ENCODE assay signal across 22 cellular contexts in the genomic region with DNA sequence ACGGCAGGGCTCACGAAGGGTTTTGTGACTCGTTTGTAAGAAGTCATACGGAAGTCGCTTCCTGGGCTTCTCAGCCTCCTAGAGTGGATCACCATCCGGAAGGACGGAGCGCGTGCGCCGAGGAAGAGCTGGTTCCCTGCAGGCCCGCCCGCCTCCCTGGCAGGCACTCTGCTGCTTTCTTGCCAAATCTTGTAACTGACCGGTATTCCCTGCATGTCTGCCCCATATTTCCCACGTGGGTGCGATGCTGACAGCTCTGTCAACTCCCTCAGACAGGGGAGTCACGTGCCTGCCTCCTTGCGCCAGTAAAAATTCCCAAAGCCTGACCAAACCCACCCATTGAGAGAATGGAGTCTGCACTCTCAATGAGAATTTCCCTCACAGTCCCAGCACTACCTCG. TPM values are rescaled to one million over a fixed set of nuclear protein-coding genes. Genes with fewer than 3 reads are reported as not detected.
A peak's percentile ranks its signal among the peaks of the same experiment; 100 is the strongest.
DNase-seq lines count a peak whose midpoint lies in the region; TF ChIP-seq lines count a peak whose summit lies in the region.
"Had no signal": no experiment of that assay in that cellular context is flagged by ENCODE, and none has a peak within 500 bp of the region (broad histone marks: within the 10 kb centered on the region; RNA-seq: fewer than 3 reads in every experiment).

No MANE protein-coding gene starts in this region.

- H3K4me1 Mint-ChIP-seq in CD14-positive monocyte (peaks cover 21% of the 10 kb centered on the region), chondrocyte (ENCODE audit: low read depth) (peaks cover 10% of the 10 kb centered on the region), Calu3 (ENCODE audit: low read depth, unreplicated experiment) (no peaks in the 10 kb centered on the region)

- H3K27me3 Mint-ChIP-seq in CD14-positive monocyte (ENCODE audit: low read depth in 3 of 3) (peaks cover 54 to 79% (median 63%) of the 10 kb centered on the region in 3 donors), chondrocyte (ENCODE audit: low read depth) (peaks cover 27% of the 10 kb centered on the region), Calu3 (ENCODE audit: unreplicated experiment) (no peaks in the 10 kb centered on the region)

- H3K27ac Mint-ChIP-seq in CD14-positive monocyte = no peak overlapping the region
- H3K27ac Mint-ChIP-seq in chondrocyte (ENCODE audit: unreplicated experiment) = no peak overlapping the region
- H3K27ac Mint-ChIP-seq in Calu3 (ENCODE audit: unreplicated experiment) = no peak overlapping the region
- H3K27ac Mint-ChIP-seq: activated naive CD8-positive, alpha-beta T cell treated with anti-CD3 and anti-CD28 coated beads for 36 hours; progenitor cell of endocrine pancreas had no signal

- H3K4me3 Mint-ChIP-seq in CD14-positive monocyte (peak overlapping the region; percentile 24 to 75), chondrocyte (ENCODE audit: unreplicated experiment) (no peak overlapping the region), Calu3 (ENCODE audit: low read depth, unreplicated experiment) (no peak overlapping the region)
- H3K4me3 Mint-ChIP-seq: activated naive CD8-positive, alpha-beta T cell treated with anti-CD3 and anti-CD28 coated beads for 36 hours had no signal

- H3K36me3 Mint-ChIP-seq in CD14-positive monocyte (peaks cover 0 to 2% of the 10 kb centered on the region in 2 donors), chondrocyte (ENCODE audit: low read depth) (no peaks in the 10 kb centered on the region), Calu3 (ENCODE audit: insufficient read depth, unreplicated experiment) (peaks cover 4% of the 10 kb centered on the region)
- H3K36me3 Mint-ChIP-seq: activated naive CD8-positive, alpha-beta T cell treated with anti-CD3 and anti-CD28 coated beads for 36 hours had no signal

- CTCF ChIA-PET in Calu3 (lab: Charles Lee) = no interaction called here

- no peak for TF ChIP-seq CTCF in CD14-positive monocyte (IDR thresholded peaks at IDR 0.05)
- no peak for TF ChIP-seq CTCF in chondrocyte (IDR thresholded peaks at IDR 0.05)
- TF ChIP-seq CTCF in Calu3 (IDR thresholded peaks at IDR 0.05; ENCODE audit: unreplicated experiment) = no peak

- H3K9me3 Mint-ChIP-seq in CD14-positive monocyte = peaks cover 0 to 17% (median 6%) of the 10 kb centered on the region in 7 donors
- H3K9me3 Mint-ChIP-seq in chondrocyte (ENCODE audit: low read depth) = no peaks in the 10 kb centered on the region
- H3K9me3 Mint-ChIP-seq in Calu3 (ENCODE audit: low read depth, unreplicated experiment) = no peaks in the 10 kb centered on the region
- H3K9me3 Mint-ChIP-seq: activated naive CD8-positive, alpha-beta T cell treated with anti-CD3 and anti-CD28 coated beads for 36 hours had no signal

- BruUV-seq in Calu3 (replicated peaks; lab: Mats Ljungman, UMichigan) = no TSS peak

- intact Hi-C loops in CD14-positive monocyte (cut with micrococcal nuclease) (loop anchor here (10.0 kb wide), 4 partner anchors 675 to 1455 kb away; no protein-coding TSS in a partner anchor), Calu3 (cut with micrococcal nuclease; ENCODE audit: unreplicated experiment) (loop anchor here (5.0 to 10.0 kb wide), 2 partner anchors 585 to 1028 kb away; no protein-coding TSS in a partner anchor)

- DNase-seq in DMS 273 (lab: John Stamatoyannopoulos, UW; ENCODE audit: unreplicated experiment) (peak; percentile 35), DMS 273 treated with DMSO at 0.1 percent for 48 hours (lab: John Stamatoyannopoulos, UW) (no peak), CD14-positive monocyte (ENCODE audit: low spot score) (no peak), chondrocyte (ENCODE audit: low spot score) (peak; percentile 78), left kidney (ENCODE audit: low read depth, low spot score) (peak; percentile 41), ACHN (no peak), Calu3 (no peak), NCI-H2196 (lab: John Stamatoyannopoulos, UW; ENCODE audit: unreplicated experiment) (no peak)
- DNase-seq: activated CD4-positive, alpha-beta T cell treated with anti-CD3 and anti-CD28 coated beads, Interleukin-2, amount 50 U/mL, for 1 hour; activated CD8-positive, alpha-beta memory T cell treated with anti-CD3 and anti-CD28 coated beads, Interleukin-2, amount 50 U/mL, for 4 hours; activated naive CD8-positive, alpha-beta T cell treated with anti-CD3 and anti-CD28 coated beads for 36 hours; BE2C; effector CD8-positive, alpha-beta T cell; glutamatergic neuron; GOT3; NCI-H510A treated with DMSO at 0.1 percent for 48 hours; stimulated activated CD4-positive, alpha-beta T cell treated with anti-CD3 and anti-CD28 coated beads, Interleukin-2, amount 100 ng/mL, for 48 hours; stimulated activated naive CD8-positive, alpha-beta T cell treated with anti-CD3 and anti-CD28 coated beads, Interleukin-15, Interleukin-2, amounts not matched to agents 100 U/mL and 50 U/mL, for 24 hours; T-helper 2 cell had no signal

- in situ Hi-C loops in ACHN (cut with HindIII; ENCODE audit: low pct_ligation_motif_present, low pct_unique_long_range_greater_than_20kb, low sequenced_read_pairs) = no loop called here

RNA-seq across cellular contexts. Expression of a gene that starts 12.7 kb away (rescaled TPM):
- polyA plus RNA-seq in CD14-positive monocyte = not detected
- total RNA-seq in chondrocyte (not detected in 3 replicates), Calu3 (2022) (0.66 and 1.1 TPM in 2 replicates)
- total RNA-seq: activated naive CD8-positive, alpha-beta T cell treated with anti-CD3 and anti-CD28 coated beads for 36 hours; esophagus muscularis mucosa; SJSA1 had no signal

Comparison
In these comparisons a context has a peak if more than half of its experiments do, and no peak if none do; other contexts are left out.
1. DNase-seq: peak in DMS 273 (single experiment), chondrocyte (single experiment) and left kidney (single experiment); none in DMS 273 treated with DMSO at 0.1 percent for 48 hours (single experiment), CD14-positive monocyte (single experiment), ACHN (single experiment), Calu3 (single experiment) and NCI-H2196 (single experiment).
2. H3K4me3 Mint-ChIP-seq: peak in CD14-positive monocyte (2 of 2); none in chondrocyte (single experiment) and Calu3 (single experiment).